ENCODE assay signal across 1 cellular context in the genomic region with DNA sequence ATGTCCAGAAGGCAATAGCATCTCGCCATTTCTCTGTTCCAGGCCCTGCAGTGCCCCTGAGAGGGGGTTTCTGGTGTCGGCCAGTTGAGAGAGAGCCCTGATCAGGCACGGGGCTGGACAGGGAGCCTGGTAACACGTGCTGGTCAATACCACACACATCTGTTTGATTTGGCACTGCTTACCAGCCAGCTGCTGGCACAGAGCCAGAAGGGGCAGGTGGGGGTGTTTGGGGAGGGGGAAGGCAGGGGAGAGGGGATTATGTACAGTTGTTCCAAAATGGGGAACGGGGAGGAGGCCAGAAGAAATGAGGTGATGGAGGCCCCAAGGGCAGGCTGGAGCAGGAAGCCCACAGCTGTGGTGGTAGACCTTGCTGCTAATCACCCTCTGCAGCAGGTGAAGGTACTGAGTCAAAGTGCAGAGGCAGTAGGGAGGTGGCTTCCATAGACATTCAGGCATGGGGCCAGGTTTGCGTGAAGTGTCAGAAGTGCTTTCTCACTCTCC.
TF ChIP-seq lines count a peak whose summit lies in the region.

No MANE protein-coding gene starts in this region.

TF ChIP-seq in HepG2, 621 proteins besides CTCF, POLR2A, EP300 and RAD21 (continues in another document):
- TF ChIP-seq, protein P1, sequence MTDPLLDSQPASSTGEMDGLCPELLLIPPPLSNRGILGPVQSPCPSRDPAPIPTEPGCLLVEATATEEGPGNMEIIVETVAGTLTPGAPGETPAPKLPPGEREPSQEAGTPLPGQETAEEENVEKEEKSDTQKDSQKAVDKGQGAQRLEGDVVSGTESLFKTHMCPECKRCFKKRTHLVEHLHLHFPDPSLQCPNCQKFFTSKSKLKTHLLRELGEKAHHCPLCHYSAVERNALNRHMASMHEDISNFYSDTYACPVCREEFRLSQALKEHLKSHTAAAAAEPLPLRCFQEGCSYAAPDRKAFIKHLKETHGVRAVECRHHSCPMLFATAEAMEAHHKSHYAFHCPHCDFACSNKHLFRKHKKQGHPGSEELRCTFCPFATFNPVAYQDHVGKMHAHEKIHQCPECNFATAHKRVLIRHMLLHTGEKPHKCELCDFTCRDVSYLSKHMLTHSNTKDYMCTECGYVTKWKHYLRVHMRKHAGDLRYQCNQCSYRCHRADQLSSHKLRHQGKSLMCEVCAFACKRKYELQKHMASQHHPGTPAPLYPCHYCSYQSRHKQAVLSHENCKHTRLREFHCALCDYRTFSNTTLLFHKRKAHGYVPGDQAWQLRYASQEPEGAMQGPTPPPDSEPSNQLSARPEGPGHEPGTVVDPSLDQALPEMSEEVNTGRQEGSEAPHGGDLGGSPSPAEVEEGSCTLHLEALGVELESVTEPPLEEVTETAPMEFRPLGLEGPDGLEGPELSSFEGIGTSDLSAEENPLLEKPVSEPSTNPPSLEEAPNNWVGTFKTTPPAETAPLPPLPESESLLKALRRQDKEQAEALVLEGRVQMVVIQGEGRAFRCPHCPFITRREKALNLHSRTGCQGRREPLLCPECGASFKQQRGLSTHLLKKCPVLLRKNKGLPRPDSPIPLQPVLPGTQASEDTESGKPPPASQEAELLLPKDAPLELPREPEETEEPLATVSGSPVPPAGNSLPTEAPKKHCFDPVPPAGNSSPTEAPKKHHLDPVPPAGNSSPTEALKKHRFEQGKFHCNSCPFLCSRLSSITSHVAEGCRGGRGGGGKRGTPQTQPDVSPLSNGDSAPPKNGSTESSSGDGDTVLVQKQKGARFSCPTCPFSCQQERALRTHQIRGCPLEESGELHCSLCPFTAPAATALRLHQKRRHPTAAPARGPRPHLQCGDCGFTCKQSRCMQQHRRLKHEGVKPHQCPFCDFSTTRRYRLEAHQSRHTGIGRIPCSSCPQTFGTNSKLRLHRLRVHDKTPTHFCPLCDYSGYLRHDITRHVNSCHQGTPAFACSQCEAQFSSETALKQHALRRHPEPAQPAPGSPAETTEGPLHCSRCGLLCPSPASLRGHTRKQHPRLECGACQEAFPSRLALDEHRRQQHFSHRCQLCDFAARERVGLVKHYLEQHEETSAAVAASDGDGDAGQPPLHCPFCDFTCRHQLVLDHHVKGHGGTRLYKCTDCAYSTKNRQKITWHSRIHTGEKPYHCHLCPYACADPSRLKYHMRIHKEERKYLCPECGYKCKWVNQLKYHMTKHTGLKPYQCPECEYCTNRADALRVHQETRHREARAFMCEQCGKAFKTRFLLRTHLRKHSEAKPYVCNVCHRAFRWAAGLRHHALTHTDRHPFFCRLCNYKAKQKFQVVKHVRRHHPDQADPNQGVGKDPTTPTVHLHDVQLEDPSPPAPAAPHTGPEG (CRISPR knock-in tag; IDR thresholded peaks at IDR 0.05) = 0 out of 2 replicates have a peak, but pooled peaks have one; percentile 24
- TF ChIP-seq, protein P2, sequence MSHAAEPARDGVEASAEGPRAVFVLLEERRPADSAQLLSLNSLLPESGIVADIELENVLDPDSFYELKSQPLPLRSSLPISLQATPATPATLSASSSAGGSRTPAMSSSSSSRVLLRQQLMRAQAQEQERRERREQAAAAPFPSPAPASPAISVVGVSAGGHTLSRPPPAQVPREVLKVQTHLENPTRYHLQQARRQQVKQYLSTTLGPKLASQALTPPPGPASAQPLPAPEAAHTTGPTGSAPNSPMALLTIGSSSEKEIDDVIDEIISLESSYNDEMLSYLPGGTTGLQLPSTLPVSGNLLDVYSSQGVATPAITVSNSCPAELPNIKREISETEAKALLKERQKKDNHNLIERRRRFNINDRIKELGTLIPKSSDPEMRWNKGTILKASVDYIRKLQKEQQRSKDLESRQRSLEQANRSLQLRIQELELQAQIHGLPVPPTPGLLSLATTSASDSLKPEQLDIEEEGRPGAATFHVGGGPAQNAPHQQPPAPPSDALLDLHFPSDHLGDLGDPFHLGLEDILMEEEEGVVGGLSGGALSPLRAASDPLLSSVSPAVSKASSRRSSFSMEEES (CRISPR knock-in tag; IDR thresholded peaks at IDR 0.05) = peak; percentile 47; the same call in 1 of the 2 replicates
- TF ChIP-seq REPIN1 (CRISPR knock-in tag; IDR thresholded peaks at IDR 0.05; ENCODE audit: borderline replicate concordance, low read depth) (no peak), MXI1 (IDR thresholded peaks at IDR 0.05; ENCODE audit: borderline replicate concordance, low read depth, low read length) (0 out of 3 replicates have a peak, but pooled peaks have one; percentile 36), TBX2 (CRISPR knock-in tag; IDR thresholded peaks at IDR 0.05; ENCODE audit: borderline replicate concordance) (peak; percentile 8; the same call in 1 of the 2 replicates), KDM5B (CRISPR knock-in tag; IDR thresholded peaks at IDR 0.05; ENCODE audit: borderline replicate concordance) (peak; percentile 34; the same call in 1 of the 2 replicates), ZNF556 (CRISPR knock-in tag; IDR thresholded peaks at IDR 0.05; ENCODE audit: borderline replicate concordance) (no peak), FOXA1 (IDR thresholded peaks at IDR 0.05) (no peak), FOXA1 (CRISPR knock-in tag; IDR thresholded peaks at IDR 0.05) (0 out of 2 replicates have a peak, but pooled peaks have one; percentile 15), HHEX (CRISPR knock-in tag; IDR thresholded peaks at IDR 0.05) (no peak), ZNF232 (CRISPR knock-in tag; IDR thresholded peaks at IDR 0.05; ENCODE audit: borderline replicate concordance) (peak; percentile 47; the same call in 1 of the 2 replicates), ZNF746 (CRISPR knock-in tag; IDR thresholded peaks at IDR 0.05) (0 out of 2 replicates have a peak, but pooled peaks have one; percentile 15), ZBTB38 (CRISPR knock-in tag; IDR thresholded peaks at IDR 0.05) (peak; percentile 78; the same call in 1 of the 2 replicates), SKI (IDR thresholded peaks at IDR 0.05; ENCODE audit: partially characterized antibody) (no peak), PHF8 (CRISPR knock-in tag; IDR thresholded peaks at IDR 0.05) (0 out of 2 replicates have a peak, but pooled peaks have one; percentile 28), ZMYM4 (CRISPR knock-in tag; IDR thresholded peaks at IDR 0.05) (peak; percentile 60), SMAD1 (CRISPR knock-in tag; IDR thresholded peaks at IDR 0.05; ENCODE audit: borderline replicate concordance, low read depth) (no peak), NFIC (IDR thresholded peaks at IDR 0.05; ENCODE audit: low read length) (peak; percentile 84), GZF1 (CRISPR knock-in tag; IDR thresholded peaks at IDR 0.05) (no peak), MYNN (CRISPR knock-in tag; IDR thresholded peaks at IDR 0.05; ENCODE audit: low read depth) (no peak), ZSCAN29 (CRISPR knock-in tag; conservative IDR thresholded peaks at IDR 0.05) (0 out of 2 replicates have a peak, but pooled peaks have one; percentile 45), IKZF1 (IDR thresholded peaks at IDR 0.05) (no peak), HOXA3 (CRISPR knock-in tag; IDR thresholded peaks at IDR 0.05) (0 out of 2 replicates have a peak, but pooled peaks have one; percentile 51), BRD4 (CRISPR knock-in tag; IDR thresholded peaks at IDR 0.05) (peak; percentile 61; the same call in 1 of the 2 replicates), ZNF766 (CRISPR knock-in tag; IDR thresholded peaks at IDR 0.05; ENCODE audit: borderline replicate concordance) (no peak), SAP130 (CRISPR knock-in tag; IDR thresholded peaks at IDR 0.05; ENCODE audit: low read depth) (peak; percentile 47; the same call in 1 of the 2 replicates)
- TF ChIP-seq, protein P3, sequence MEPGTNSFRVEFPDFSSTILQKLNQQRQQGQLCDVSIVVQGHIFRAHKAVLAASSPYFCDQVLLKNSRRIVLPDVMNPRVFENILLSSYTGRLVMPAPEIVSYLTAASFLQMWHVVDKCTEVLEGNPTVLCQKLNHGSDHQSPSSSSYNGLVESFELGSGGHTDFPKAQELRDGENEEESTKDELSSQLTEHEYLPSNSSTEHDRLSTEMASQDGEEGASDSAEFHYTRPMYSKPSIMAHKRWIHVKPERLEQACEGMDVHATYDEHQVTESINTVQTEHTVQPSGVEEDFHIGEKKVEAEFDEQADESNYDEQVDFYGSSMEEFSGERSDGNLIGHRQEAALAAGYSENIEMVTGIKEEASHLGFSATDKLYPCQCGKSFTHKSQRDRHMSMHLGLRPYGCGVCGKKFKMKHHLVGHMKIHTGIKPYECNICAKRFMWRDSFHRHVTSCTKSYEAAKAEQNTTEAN (CRISPR knock-in tag; conservative IDR thresholded peaks at IDR 0.05) = no peak
- TF ChIP-seq, protein P4, sequence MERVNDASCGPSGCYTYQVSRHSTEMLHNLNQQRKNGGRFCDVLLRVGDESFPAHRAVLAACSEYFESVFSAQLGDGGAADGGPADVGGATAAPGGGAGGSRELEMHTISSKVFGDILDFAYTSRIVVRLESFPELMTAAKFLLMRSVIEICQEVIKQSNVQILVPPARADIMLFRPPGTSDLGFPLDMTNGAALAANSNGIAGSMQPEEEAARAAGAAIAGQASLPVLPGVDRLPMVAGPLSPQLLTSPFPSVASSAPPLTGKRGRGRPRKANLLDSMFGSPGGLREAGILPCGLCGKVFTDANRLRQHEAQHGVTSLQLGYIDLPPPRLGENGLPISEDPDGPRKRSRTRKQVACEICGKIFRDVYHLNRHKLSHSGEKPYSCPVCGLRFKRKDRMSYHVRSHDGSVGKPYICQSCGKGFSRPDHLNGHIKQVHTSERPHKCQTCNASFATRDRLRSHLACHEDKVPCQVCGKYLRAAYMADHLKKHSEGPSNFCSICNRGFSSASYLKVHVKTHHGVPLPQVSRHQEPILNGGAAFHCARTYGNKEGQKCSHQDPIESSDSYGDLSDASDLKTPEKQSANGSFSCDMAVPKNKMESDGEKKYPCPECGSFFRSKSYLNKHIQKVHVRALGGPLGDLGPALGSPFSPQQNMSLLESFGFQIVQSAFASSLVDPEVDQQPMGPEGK (CRISPR knock-in tag; IDR thresholded peaks at IDR 0.05) = peak; percentile 38; the same call in 1 of the 2 replicates
- TF ChIP-seq, protein P5, sequence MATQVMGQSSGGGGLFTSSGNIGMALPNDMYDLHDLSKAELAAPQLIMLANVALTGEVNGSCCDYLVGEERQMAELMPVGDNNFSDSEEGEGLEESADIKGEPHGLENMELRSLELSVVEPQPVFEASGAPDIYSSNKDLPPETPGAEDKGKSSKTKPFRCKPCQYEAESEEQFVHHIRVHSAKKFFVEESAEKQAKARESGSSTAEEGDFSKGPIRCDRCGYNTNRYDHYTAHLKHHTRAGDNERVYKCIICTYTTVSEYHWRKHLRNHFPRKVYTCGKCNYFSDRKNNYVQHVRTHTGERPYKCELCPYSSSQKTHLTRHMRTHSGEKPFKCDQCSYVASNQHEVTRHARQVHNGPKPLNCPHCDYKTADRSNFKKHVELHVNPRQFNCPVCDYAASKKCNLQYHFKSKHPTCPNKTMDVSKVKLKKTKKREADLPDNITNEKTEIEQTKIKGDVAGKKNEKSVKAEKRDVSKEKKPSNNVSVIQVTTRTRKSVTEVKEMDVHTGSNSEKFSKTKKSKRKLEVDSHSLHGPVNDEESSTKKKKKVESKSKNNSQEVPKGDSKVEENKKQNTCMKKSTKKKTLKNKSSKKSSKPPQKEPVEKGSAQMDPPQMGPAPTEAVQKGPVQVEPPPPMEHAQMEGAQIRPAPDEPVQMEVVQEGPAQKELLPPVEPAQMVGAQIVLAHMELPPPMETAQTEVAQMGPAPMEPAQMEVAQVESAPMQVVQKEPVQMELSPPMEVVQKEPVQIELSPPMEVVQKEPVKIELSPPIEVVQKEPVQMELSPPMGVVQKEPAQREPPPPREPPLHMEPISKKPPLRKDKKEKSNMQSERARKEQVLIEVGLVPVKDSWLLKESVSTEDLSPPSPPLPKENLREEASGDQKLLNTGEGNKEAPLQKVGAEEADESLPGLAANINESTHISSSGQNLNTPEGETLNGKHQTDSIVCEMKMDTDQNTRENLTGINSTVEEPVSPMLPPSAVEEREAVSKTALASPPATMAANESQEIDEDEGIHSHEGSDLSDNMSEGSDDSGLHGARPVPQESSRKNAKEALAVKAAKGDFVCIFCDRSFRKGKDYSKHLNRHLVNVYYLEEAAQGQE (IDR thresholded peaks at IDR 0.05; ENCODE audit: borderline replicate concordance in 1 of 2, low read depth in 1 of 2, low read length in 2 of 2) = no peak; a peak in 1 of 4 replicates
- TF ChIP-seq, protein P6, sequence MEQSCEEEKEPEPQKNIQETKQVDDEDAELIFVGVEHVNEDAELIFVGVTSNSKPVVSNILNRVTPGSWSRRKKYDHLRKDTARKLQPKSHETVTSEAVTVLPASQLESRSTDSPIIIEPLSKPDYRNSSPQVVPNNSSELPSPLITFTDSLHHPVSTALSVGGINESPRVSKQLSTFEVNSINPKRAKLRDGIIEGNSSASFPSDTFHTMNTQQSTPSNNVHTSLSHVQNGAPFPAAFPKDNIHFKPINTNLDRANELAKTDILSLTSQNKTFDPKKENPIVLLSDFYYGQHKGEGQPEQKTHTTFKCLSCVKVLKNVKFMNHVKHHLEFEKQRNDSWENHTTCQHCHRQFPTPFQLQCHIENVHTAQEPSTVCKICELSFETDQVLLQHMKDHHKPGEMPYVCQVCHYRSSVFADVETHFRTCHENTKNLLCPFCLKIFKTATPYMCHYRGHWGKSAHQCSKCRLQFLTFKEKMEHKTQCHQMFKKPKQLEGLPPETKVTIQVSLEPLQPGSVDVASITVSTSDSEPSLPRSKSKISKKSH (CRISPR knock-in tag; IDR thresholded peaks at IDR 0.05; ENCODE audit: borderline replicate concordance) = no peak
- TF ChIP-seq, protein P7, sequence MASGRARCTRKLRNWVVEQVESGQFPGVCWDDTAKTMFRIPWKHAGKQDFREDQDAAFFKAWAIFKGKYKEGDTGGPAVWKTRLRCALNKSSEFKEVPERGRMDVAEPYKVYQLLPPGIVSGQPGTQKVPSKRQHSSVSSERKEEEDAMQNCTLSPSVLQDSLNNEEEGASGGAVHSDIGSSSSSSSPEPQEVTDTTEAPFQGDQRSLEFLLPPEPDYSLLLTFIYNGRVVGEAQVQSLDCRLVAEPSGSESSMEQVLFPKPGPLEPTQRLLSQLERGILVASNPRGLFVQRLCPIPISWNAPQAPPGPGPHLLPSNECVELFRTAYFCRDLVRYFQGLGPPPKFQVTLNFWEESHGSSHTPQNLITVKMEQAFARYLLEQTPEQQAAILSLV (CRISPR knock-in tag; IDR thresholded peaks at IDR 0.05; ENCODE audit: borderline replicate concordance) = 0 out of 2 replicates have a peak, but pooled peaks have one; percentile 21
- TF ChIP-seq, protein P8, sequence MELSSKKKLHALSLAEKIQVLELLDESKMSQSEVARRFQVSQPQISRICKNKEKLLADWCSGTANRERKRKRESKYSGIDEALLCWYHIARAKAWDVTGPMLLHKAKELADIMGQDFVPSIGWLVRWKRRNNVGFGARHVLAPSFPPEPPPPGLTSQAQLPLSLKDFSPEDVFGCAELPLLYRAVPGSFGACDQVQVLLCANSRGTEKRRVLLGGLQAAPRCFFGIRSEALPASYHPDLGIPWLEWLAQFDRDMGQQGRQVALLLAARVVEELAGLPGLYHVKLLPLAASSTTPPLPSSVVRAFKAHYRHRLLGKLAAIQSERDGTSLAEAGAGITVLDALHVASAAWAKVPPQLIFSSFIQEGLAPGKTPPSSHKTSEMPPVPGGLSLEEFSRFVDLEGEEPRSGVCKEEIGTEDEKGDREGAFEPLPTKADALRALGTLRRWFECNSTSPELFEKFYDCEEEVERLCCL (CRISPR knock-in tag; IDR thresholded peaks at IDR 0.05; ENCODE audit: borderline replicate concordance) = no peak
